In genomic region chr7:2232766-2233520, GRCh38 we compare ENCODE assay signal across 8 cellular contexts. TPM values are rescaled to one million over a fixed set of nuclear protein-coding genes. Genes with fewer than 3 reads are reported as not detected.
A peak's percentile ranks its signal among the peaks of the same experiment; 100 is the strongest.
DNase-seq lines count a peak whose midpoint lies in the region; ATAC-seq and TF ChIP-seq lines count a peak whose summit lies in the region.

MAD1L1 (minus strand) TSS chr7:2232945; CDS start chr7:2230133, 2,812 bp downstream.

- peak; percentile 93 for ATAC-seq in CD8-positive, alpha-beta T cell
- ATAC-seq in GM19467 (IDR thresholded peaks at IDR 0.05; ENCODE audit: unreplicated experiment) = peak; percentile 68

- H3K27ac ChIP-seq in CD8-positive, alpha-beta T cell (ENCODE audit: low read depth, low read length) = peak within 1 kb of the TSS; percentile 61
- H3K27ac ChIP-seq in endodermal cell (ENCODE audit: low read depth, low read length) (peak within 1 kb of the TSS; percentile 26), mesodermal cell (ENCODE audit: low read depth, low read length, severe bottlenecking) (peak within 1 kb of the TSS; percentile 73)

- peak within 1 kb of the TSS; percentile 63 for H3K4me3 ChIP-seq in CD8-positive, alpha-beta T cell (ENCODE audit: low read depth, low read length)
- peak within 1 kb of the TSS; percentile 82 for H3K4me3 ChIP-seq in endodermal cell (ENCODE audit: low read length)
- peak within 1 kb of the TSS; percentile 96 for H3K4me3 ChIP-seq in mesodermal cell (ENCODE audit: extremely low read depth, insufficient read depth, low read length, poor library complexity, severe bottlenecking)

- WGBS in endodermal cell (ENCODE audit: insufficient coverage in 1 of 2, insufficient read length in 1 of 2), 2 experiments = 0 to 1% methylated on average over 28 to 63 of the region's 63 CpGs
- 0 to 1% methylated on average over 62 to 63 of the region's 63 CpGs for WGBS in mesodermal cell (ENCODE audit: insufficient coverage in 2 of 2), 2 experiments

- no peaks in the 10 kb centered on the region for H3K9me3 ChIP-seq in CD8-positive, alpha-beta T cell (ENCODE audit: low read length)
- H3K9me3 ChIP-seq in endodermal cell (ENCODE audit: control insufficient read depth, low read length) (no peaks in the 10 kb centered on the region), mesodermal cell (ENCODE audit: control insufficient read depth, low read length) (no peaks in the 10 kb centered on the region)

- no peaks in the 10 kb centered on the region for H3K9me3 Mint-ChIP-seq in CD8-positive, alpha-beta T cell
- no peaks in the 10 kb centered on the region for H3K9me3 Mint-ChIP-seq in endodermal cell

- intact Hi-C loops in CD8-positive, alpha-beta T cell (cut with DNase I, micrococcal nuclease) = loop anchor here (1.0 to 10.0 kb wide), 9 partner anchors 79 to 1062 kb away; partner anchors contain the start of genes CHST12 (in 2 of the 2), EIF3B (in 2 of the 2), SNX8 (in 2 of the 2) and INTS1 (in 1 of the 2)

- H3K4me1 Mint-ChIP-seq in CD8-positive, alpha-beta T cell (ENCODE audit: low read depth) = peaks cover 34% of the 10 kb centered on the region
- H3K4me1 Mint-ChIP-seq in endodermal cell = peaks cover 9% of the 10 kb centered on the region

- peaks cover 24% of the 10 kb centered on the region for H3K4me1 ChIP-seq in CD8-positive, alpha-beta T cell (ENCODE audit: insufficient read depth, low read length)
- H3K4me1 ChIP-seq in endodermal cell (ENCODE audit: control insufficient read depth, insufficient read depth, low read length) (no peaks in the 10 kb centered on the region), mesodermal cell (ENCODE audit: control insufficient read depth, insufficient read depth, low read length, poor library complexity, severe bottlenecking) (peaks cover 14% of the 10 kb centered on the region)

- H3K9ac ChIP-seq in endodermal cell (ENCODE audit: extremely low read depth, low read length, poor library complexity, severe bottlenecking) = peak within 1 kb of the TSS; percentile 86

- DNase-seq in CD8-positive, alpha-beta T cell = peak; percentile 77 to 89 (median 88)
- DNase-seq in HT1080 (ENCODE audit: low read depth) (peak; percentile 84), NOMO-1 treated with dmso at 0.1 percent for 144 hours (lab: John Stamatoyannopoulos, UW; ENCODE audit: unreplicated experiment) (peak; percentile 71), endodermal cell (peak; percentile 95)
- DNase-seq in activated CD8-positive, alpha-beta memory T cell treated with anti-CD3 and anti-CD28 coated beads, Interleukin-2, amount 50 U/mL, for 1 hour (ENCODE audit: extremely low read depth) = peak; percentile 67
- DNase-seq in stimulated activated CD8-positive, alpha-beta memory T cell treated with anti-CD3 and anti-CD28 coated beads, Interleukin-15, amount 100 ng/mL, for 24 hours (ENCODE audit: low read depth) = peak; percentile 69

- H3K36me3 ChIP-seq in CD8-positive, alpha-beta T cell (ENCODE audit: insufficient read depth, low read length) = peaks cover 6% of the 10 kb centered on the region
- H3K36me3 ChIP-seq in endodermal cell (ENCODE audit: control insufficient read depth, insufficient read depth, low read length) (peaks cover 62% of the 10 kb centered on the region), mesodermal cell (ENCODE audit: control insufficient read depth, insufficient read depth, low read length) (peaks cover 73% of the 10 kb centered on the region)

- no peaks in the 10 kb centered on the region for H3K27me3 ChIP-seq in CD8-positive, alpha-beta T cell (ENCODE audit: insufficient read depth, low read length)
- H3K27me3 ChIP-seq in endodermal cell (ENCODE audit: control insufficient read depth, insufficient read depth, low read length, poor library complexity, severe bottlenecking) = no peaks in the 10 kb centered on the region

- no peak for TF ChIP-seq CTCF in CD8-positive, alpha-beta T cell (IDR thresholded peaks at IDR 0.05)
- no peak for TF ChIP-seq CTCF in endodermal cell (conservative IDR thresholded peaks at IDR 0.05)

- POLR2A ChIA-PET in CD8-positive, alpha-beta T cell (lab: Charles Lee) = interaction anchor here (1.4 to 1.9 kb wide), 3 partner anchors 9 to 218 kb away, joined by 3 to 7 read pairs (median 5); partner anchors contain the start of genes EIF3B, MRM2 and NUDT1

- H3K27ac Mint-ChIP-seq in CD8-positive, alpha-beta T cell = peak within 1 kb of the TSS; percentile 83
- peak within 1 kb of the TSS; percentile 97 for H3K27ac Mint-ChIP-seq in endodermal cell

- H3K36me3 Mint-ChIP-seq in CD8-positive, alpha-beta T cell = peaks cover 42% of the 10 kb centered on the region
- peaks cover 51% of the 10 kb centered on the region for H3K36me3 Mint-ChIP-seq in endodermal cell (ENCODE audit: low read depth)

- H3K4me3 Mint-ChIP-seq in CD8-positive, alpha-beta T cell = peak within 1 kb of the TSS; percentile 94
- H3K4me3 Mint-ChIP-seq in endodermal cell = peak within 1 kb of the TSS; percentile 82

- CTCF ChIA-PET in CD8-positive, alpha-beta T cell (lab: Charles Lee) = no interaction called here

- no peaks in the 10 kb centered on the region for H3K27me3 Mint-ChIP-seq in CD8-positive, alpha-beta T cell (ENCODE audit: low read depth)
- no peaks in the 10 kb centered on the region for H3K27me3 Mint-ChIP-seq in endodermal cell (ENCODE audit: insufficient read depth)

RNA-seq across cellular contexts. Expression of gene MAD1L1, which starts in this region (rescaled TPM):
- total RNA-seq in CD8-positive, alpha-beta T cell = 10 to 100 TPM; 88.7 to 91.0 TPM
- total RNA-seq in HT1080 (2014; rRNA removed; shearing (Covaris generic)) = 184 and 204 TPM in 2 replicates
- polyA plus RNA-seq in HT1080 (2015; cell fraction: cytosol; rRNA removed) = 94.2 and 128 TPM in 2 replicates
- 58.9 and 67.6 TPM in 2 replicates for polyA plus RNA-seq in HT1080 (2015; cell fraction: nucleus; rRNA removed)
- total RNA-seq in endodermal cell = 10 to 100 TPM; 59.1 to 61.4 TPM
- polyA plus RNA-seq in endodermal cell (2013, experiment 1 of 2) = 33.1 TPM
- 29.4 TPM for polyA plus RNA-seq in endodermal cell (2013, experiment 2 of 2)
- polyA plus RNA-seq in mesodermal cell (2013, experiment 1 of 2) = 35.4 TPM
- polyA plus RNA-seq in mesodermal cell (2013, experiment 2 of 2) = 28.6 TPM

Comparison
In these comparisons a context has a peak if more than half of its experiments do, and no peak if none do; other contexts are left out.
1. Peak in every context shown above with its lines: DNase-seq, ATAC-seq, H3K4me3 ChIP-seq and H3K27ac ChIP-seq.